Comparison of ENCODE assay signal across 1 cellular context in genomic region chr5:64790210-64790609, GRCh38.
TF ChIP-seq lines count a peak whose summit lies in the region.

No MANE protein-coding gene starts in this region.

TF ChIP-seq in HepG2, 621 proteins besides CTCF, POLR2A, EP300 and RAD21:
- TF ChIP-seq, protein P1, sequence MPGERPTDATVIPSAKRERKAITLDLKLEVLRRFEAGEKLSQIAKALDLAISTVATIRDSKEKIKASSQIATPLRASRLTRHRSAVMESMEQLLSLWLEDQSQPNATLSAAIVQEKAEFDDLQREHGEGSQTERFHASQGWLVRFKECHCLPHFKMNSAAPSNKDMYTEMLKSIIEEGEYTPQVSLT (CRISPR knock-in tag; IDR thresholded peaks at IDR 0.05; ENCODE audit: borderline replicate concordance, low read depth), result no peak
- TF ChIP-seq PITX1 (CRISPR knock-in tag; IDR thresholded peaks at IDR 0.05), result no peak
- no peak for TF ChIP-seq GPN1 (CRISPR knock-in tag; IDR thresholded peaks at IDR 0.05; ENCODE audit: borderline replicate concordance)
- no peak for TF ChIP-seq RAD51 (IDR thresholded peaks at IDR 0.05; ENCODE audit: borderline replicate concordance)
- TF ChIP-seq DR1 (CRISPR knock-in tag; IDR thresholded peaks at IDR 0.05), result no peak
- TF ChIP-seq NCOA1 (CRISPR knock-in tag; IDR thresholded peaks at IDR 0.05), result no peak
- no peak for TF ChIP-seq ZNF362 (CRISPR knock-in tag; IDR thresholded peaks at IDR 0.05; ENCODE audit: borderline replicate concordance)
- no peak for TF ChIP-seq KLF9 (CRISPR knock-in tag; IDR thresholded peaks at IDR 0.05; ENCODE audit: low read depth)
- no peak for TF ChIP-seq ZNF577 (CRISPR knock-in tag; IDR thresholded peaks at IDR 0.05; ENCODE audit: borderline replicate concordance, low read depth)
- TF ChIP-seq KDM2A (CRISPR knock-in tag; IDR thresholded peaks at IDR 0.05; ENCODE audit: borderline replicate concordance, low read depth), result no peak
- TF ChIP-seq DNMT3B (CRISPR knock-in tag; conservative IDR thresholded peaks at IDR 0.05), result no peak
- no peak for TF ChIP-seq ZBTB42 (CRISPR knock-in tag; IDR thresholded peaks at IDR 0.05)
- TF ChIP-seq SUZ12 (IDR thresholded peaks at IDR 0.05; ENCODE audit: low read depth, low read length), result no peak
- TF ChIP-seq NFKBIZ (CRISPR knock-in tag; IDR thresholded peaks at IDR 0.05), result no peak
- no peak for TF ChIP-seq ZBTB25 (CRISPR knock-in tag; IDR thresholded peaks at IDR 0.05)
